ENCODE assay signal across 18 cellular contexts in the genomic region with DNA sequence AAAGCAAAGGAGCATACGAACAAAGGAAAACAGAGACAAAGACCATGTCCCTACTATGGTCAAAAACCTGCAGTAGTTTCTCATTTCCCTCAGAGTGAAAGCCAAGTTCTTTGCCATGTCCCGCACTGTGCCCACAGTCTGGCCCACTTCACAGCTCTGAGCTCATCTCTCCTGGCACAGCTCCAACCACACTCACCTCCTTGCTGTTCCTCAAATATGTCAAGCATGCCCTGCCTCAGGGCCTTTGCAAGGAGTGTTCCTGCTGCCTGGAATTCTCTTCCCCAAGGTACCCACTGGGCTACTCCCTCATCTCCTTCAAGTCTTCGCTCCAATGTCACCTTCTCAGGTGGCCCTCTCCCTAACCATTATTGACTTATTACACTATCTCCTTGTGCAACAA.
DNase-seq lines count a peak whose midpoint lies in the region; ATAC-seq and TF ChIP-seq lines count a peak whose summit lies in the region.
"Had no signal": no experiment of that assay in that cellular context is flagged by ENCODE, and none has a peak within 500 bp of the region (broad histone marks: within the 10 kb centered on the region; RNA-seq: fewer than 3 reads in every experiment).

No MANE protein-coding gene starts in this region.

- no peak for TF ChIP-seq CTCF in astrocyte of the spinal cord (IDR thresholded peaks at IDR 0.05; ENCODE audit: low read depth, low read length)

- H3K4me3 Mint-ChIP-seq in T-helper 2 cell treated with Interferon-gamma antibody and Interleukin-4, amounts not matched to agents 5 μg/mL and 100 μg/mL, for 36 hours: no peak overlapping the region
- H3K4me3 Mint-ChIP-seq: B cell; central memory CD8-positive, alpha-beta T cell; H9 had no signal

- H3K4me3 ChIP-seq in astrocyte of the spinal cord (ENCODE audit: low read depth, low read length): no peak overlapping the region
- H3K4me3 ChIP-seq: gastrocnemius medialis, uterus had no signal

- in situ Hi-C loops in astrocyte of the spinal cord (cut with HindIII; ENCODE audit: low sequenced_read_pairs): no loop called here

- H3K9me3 Mint-ChIP-seq in T-helper 2 cell treated with Interferon-gamma antibody and Interleukin-4, amounts not matched to agents 5 μg/mL and 100 μg/mL, for 36 hours: no peaks in the 10 kb centered on the region
- H3K9me3 Mint-ChIP-seq: activated naive CD4-positive, alpha-beta T cell treated with anti-CD3 and anti-CD28 coated beads, Interleukin-2, amount 50 U/mL, for 72 hours; central memory CD8-positive, alpha-beta T cell; H9 had no signal

- no peak overlapping the region for H3K27ac Mint-ChIP-seq in T-helper 2 cell treated with Interferon-gamma antibody and Interleukin-4, amounts not matched to agents 5 μg/mL and 100 μg/mL, for 36 hours
- H3K27ac Mint-ChIP-seq: activated naive CD4-positive, alpha-beta T cell treated with anti-CD3 and anti-CD28 coated beads, Interleukin-2, amount 50 U/mL, for 72 hours; B cell; H9 had no signal

- DNase-seq in EL: peak; percentile 80
- DNase-seq in LoVo (ENCODE audit: low spot score): peak; percentile 31
- peak; percentile 34 for DNase-seq in astrocyte of the spinal cord (ENCODE audit: low read depth, low spot score)
- peak; percentile 61 for DNase-seq in kidney glomerular epithelial cell (lab: John Stamatoyannopoulos, UW)
- DNase-seq in T-helper 2 cell treated with Interferon-gamma antibody and Interleukin-4, amounts not matched to agents 5 μg/mL and 100 μg/mL, for 36 hours (ENCODE audit: low spot score): no peak
- no peak for DNase-seq in NOMO-1 treated with DMSO at 0.1 percent for 48 hours (lab: John Stamatoyannopoulos, UW; ENCODE audit: unreplicated experiment)
- DNase-seq: gastrocnemius medialis; H9; NCI-H1694 treated with DMSO at 0.1 percent for 48 hours; NCI-H510A; occipital lobe; stimulated activated naive CD4-positive, alpha-beta T cell treated with Interleukin-2 at 50 U/mL for 16 hours; uterus had no signal

- no peaks in the 10 kb centered on the region for H3K27me3 Mint-ChIP-seq in T-helper 2 cell treated with Interferon-gamma antibody and Interleukin-4, amounts not matched to agents 5 μg/mL and 100 μg/mL, for 36 hours (ENCODE audit: low read depth)

- ATAC-seq in GM18519 (IDR thresholded peaks at IDR 0.05; ENCODE audit: low FRiP score, unreplicated experiment) (no peak), HG02840 (IDR thresholded peaks at IDR 0.05; ENCODE audit: low FRiP score, unreplicated experiment) (no peak)
- ATAC-seq: activated naive CD4-positive, alpha-beta T cell treated with anti-CD3 and anti-CD28 coated beads, Interleukin-2, amount 50 U/mL, for 72 hours; gastrocnemius medialis had no signal

- no peaks in the 10 kb centered on the region for H3K36me3 Mint-ChIP-seq in T-helper 2 cell treated with Interferon-gamma antibody and Interleukin-4, amounts not matched to agents 5 μg/mL and 100 μg/mL, for 36 hours (ENCODE audit: low read depth)
- H3K36me3 Mint-ChIP-seq: activated naive CD4-positive, alpha-beta T cell treated with anti-CD3 and anti-CD28 coated beads, Interleukin-2, amount 50 U/mL, for 72 hours had no signal

- H3K4me1 Mint-ChIP-seq in T-helper 2 cell treated with Interferon-gamma antibody and Interleukin-4, amounts not matched to agents 5 μg/mL and 100 μg/mL, for 36 hours (ENCODE audit: low read depth): no peaks in the 10 kb centered on the region
- H3K4me1 Mint-ChIP-seq: B cell; central memory CD8-positive, alpha-beta T cell had no signal

Comparison
In these comparisons a context has a peak if more than half of its experiments do, and no peak if none do; other contexts are left out.
1. DNase-seq: peak in EL (single experiment), LoVo (single experiment), astrocyte of the spinal cord (single experiment) and kidney glomerular epithelial cell (single experiment); none in T-helper 2 cell treated with Interferon-gamma antibody and Interleukin-4, amounts not matched to agents 5 μg/mL and 100 μg/mL, for 36 hours (single experiment) and NOMO-1 treated with DMSO at 0.1 percent for 48 hours (single experiment).